ENCODE assay signal across 14 cellular contexts in genomic region chr18:53566622-53567021, GRCh38.
A peak's percentile ranks its signal among the peaks of the same experiment; 100 is the strongest.
DNase-seq lines count a peak whose midpoint lies in the region; TF ChIP-seq lines count a peak whose summit lies in the region.
"Had no signal": no experiment of that assay in that cellular context is flagged by ENCODE, and none has a peak within 500 bp of the region (broad histone marks: within the 10 kb centered on the region; RNA-seq: fewer than 3 reads in every experiment).

No MANE protein-coding gene starts in this region.

- no peaks in the 10 kb centered on the region for H3K9me3 Mint-ChIP-seq in endodermal cell
- H3K9me3 Mint-ChIP-seq: CD8-positive, alpha-beta T cell had no signal

- H3K9ac ChIP-seq in HUES6 (ENCODE audit: low read length) = no peak overlapping the region
- H3K9ac ChIP-seq in endodermal cell (ENCODE audit: extremely low read depth, low read length, poor library complexity, severe bottlenecking) = no peak overlapping the region

- H3K27me3 ChIP-seq in HUES6 (ENCODE audit: control insufficient read depth, insufficient read depth, low read length) (no peaks in the 10 kb centered on the region), endodermal cell (ENCODE audit: control insufficient read depth, insufficient read depth, low read length, poor library complexity, severe bottlenecking) (no peaks in the 10 kb centered on the region), hepatocyte (no peaks in the 10 kb centered on the region)

- TF ChIP-seq CTCF in endodermal cell (conservative IDR thresholded peaks at IDR 0.05) = no peak
- no peak for TF ChIP-seq CTCF in hepatocyte (IDR thresholded peaks at IDR 0.05; ENCODE audit: poor library complexity)

- H3K9me3 ChIP-seq in HUES6 (ENCODE audit: control insufficient read depth, insufficient read depth, low read depth, low read length) (peaks cover 4% of the 10 kb centered on the region), endodermal cell (ENCODE audit: control insufficient read depth, low read length) (no peaks in the 10 kb centered on the region), hepatocyte (ENCODE audit: low read depth) (no peaks in the 10 kb centered on the region)
- H3K9me3 ChIP-seq: Caco-2 had no signal

- H3K27me3 Mint-ChIP-seq in endodermal cell (ENCODE audit: insufficient read depth) = no peaks in the 10 kb centered on the region

- H3K4me1 ChIP-seq in HUES6 (ENCODE audit: control insufficient read depth, insufficient read depth, low read length) = peaks cover 9% of the 10 kb centered on the region
- no peaks in the 10 kb centered on the region for H3K4me1 ChIP-seq in endodermal cell (ENCODE audit: control insufficient read depth, insufficient read depth, low read length)
- H3K4me1 ChIP-seq in hepatocyte (ENCODE audit: insufficient read depth) = no peaks in the 10 kb centered on the region
- H3K4me1 ChIP-seq: Caco-2 had no signal

- H3K4me3 ChIP-seq in HUES6 (ENCODE audit: low read depth, low read length) (no peak overlapping the region), endodermal cell (ENCODE audit: low read length) (no peak overlapping the region), hepatocyte (no peak overlapping the region)

- H3K9me2 ChIP-seq in hepatocyte (replicated peaks; ENCODE audit: insufficient read depth) = no peaks in the 10 kb centered on the region

- H4K20me1 ChIP-seq in hepatocyte (ENCODE audit: insufficient read depth, poor library complexity, severe bottlenecking) = no peaks in the 10 kb centered on the region

- no peaks in the 10 kb centered on the region for H3K36me3 ChIP-seq in HUES6 (ENCODE audit: control insufficient read depth, insufficient read depth, low read length)
- H3K36me3 ChIP-seq in endodermal cell (ENCODE audit: control insufficient read depth, insufficient read depth, low read length) = no peaks in the 10 kb centered on the region
- H3K36me3 ChIP-seq in hepatocyte (replicated peaks; ENCODE audit: insufficient read depth, low read depth) = no peaks in the 10 kb centered on the region

- H3K4me1 Mint-ChIP-seq in endodermal cell = no peaks in the 10 kb centered on the region
- H3K4me1 Mint-ChIP-seq: CD14-positive monocyte had no signal

- no peak overlapping the region for H3K4me3 Mint-ChIP-seq in endodermal cell
- H3K4me3 Mint-ChIP-seq: CD14-positive monocyte; CD8-positive, alpha-beta T cell had no signal

- no peak overlapping the region for H3K4me2 ChIP-seq in hepatocyte

- no peak overlapping the region for H3K27ac Mint-ChIP-seq in endodermal cell
- H3K27ac Mint-ChIP-seq: CD14-positive monocyte; CD8-positive, alpha-beta T cell had no signal

- H3K79me2 ChIP-seq in hepatocyte = no peaks in the 10 kb centered on the region

- H2AFZ ChIP-seq in hepatocyte = no peak overlapping the region

- DNase-seq in NCI-H1417 (lab: John Stamatoyannopoulos, UW) (peak in 2 of 3 experiments; percentile 38 to 71), NCI-H1417 treated with DMSO at 0.1 percent for 48 hours (lab: John Stamatoyannopoulos, UW) (no peak), endodermal cell (peak; percentile 66), iPS-NIHi7 (ENCODE audit: extremely low spot score) (peak; percentile 20), NCI-H1092 treated with DMSO at 0.1 percent for 48 hours (lab: John Stamatoyannopoulos, UW) (no peak), hepatocyte (ENCODE audit: low spot score) (no peak)
- DNase-seq in stimulated activated naive CD4-positive, alpha-beta T cell treated with Interleukin-2 at 50 U/mL for 16 hours (lab: John Stamatoyannopoulos, UW) = no peak
- DNase-seq: Caco-2; CD8-positive, alpha-beta T cell; DND-41; GDM1 had no signal

- H3K27ac ChIP-seq in HUES6 (ENCODE audit: low read depth, low read length) (peak overlapping the region; percentile 59; the same call in 1 of the 2 replicates), endodermal cell (ENCODE audit: low read depth, low read length) (peak overlapping the region; percentile 13), hepatocyte (no peak overlapping the region)
- H3K27ac ChIP-seq: 22Rv1 had no signal

- H3K36me3 Mint-ChIP-seq in endodermal cell (ENCODE audit: low read depth) = no peaks in the 10 kb centered on the region
- H3K36me3 Mint-ChIP-seq: CD14-positive monocyte; CD8-positive, alpha-beta T cell had no signal

- WGBS in endodermal cell (ENCODE audit: insufficient coverage in 1 of 2, insufficient read length in 1 of 2), 2 experiments = 95% methylated on average over 2 of the region's 2 CpGs; no CpG with 5 or more reads in 1 of the 2 experiments
- 96% methylated on average over 2 of the region's 2 CpGs for WGBS in hepatocyte (ENCODE audit: low lambda C conversion rate, missing lambda C conversion rate)

Comparison
In these comparisons a context has a peak if more than half of its experiments do, and no peak if none do; other contexts are left out.
1. DNase-seq: peak in NCI-H1417 (2 of 3), endodermal cell (single experiment) and iPS-NIHi7 (single experiment); none in NCI-H1417 treated with DMSO at 0.1 percent for 48 hours (single experiment), stimulated activated naive CD4-positive, alpha-beta T cell treated with Interleukin-2 at 50 U/mL for 16 hours (single experiment), NCI-H1092 treated with DMSO at 0.1 percent for 48 hours (single experiment) and hepatocyte (single experiment).